In genomic region chr17:17496189-17497064, GRCh38 we compare ENCODE assay signal across 8 cellular contexts. TPM values are rescaled to one million over a fixed set of nuclear protein-coding genes. Genes with fewer than 3 reads are reported as not detected.
DNase-seq lines count a peak whose midpoint lies in the region; ATAC-seq and TF ChIP-seq lines count a peak whose summit lies in the region.

RASD1 (minus strand) TSS chr17:17496395; CDS start chr17:17496181, 214 bp downstream.

- ATAC-seq in CD8-positive, alpha-beta T cell: peak; percentile 85
- peak; percentile 39 for ATAC-seq in GM21423 (IDR thresholded peaks at IDR 0.05; ENCODE audit: unreplicated experiment)

- H3K27ac Mint-ChIP-seq in CD8-positive, alpha-beta T cell: no peak within 1 kb of the TSS
- no peak within 1 kb of the TSS for H3K27ac Mint-ChIP-seq in activated naive CD4-positive, alpha-beta T cell treated with anti-CD3 and anti-CD28 coated beads for 36 hours

- intact Hi-C loops in CD8-positive, alpha-beta T cell (cut with DNase I, micrococcal nuclease): loop anchor here (1.0 to 5.0 kb wide), 11 partner anchors 19 to 536 kb away; partner anchors contain the start of genes PEMT (in 2 of the 2), DRC3 (in 1 of the 2) and TOM1L2 (in 1 of the 2)
- intact Hi-C loops in activated naive CD4-positive, alpha-beta T cell treated with anti-CD3 and anti-CD28 coated beads for 36 hours (cut with micrococcal nuclease): loop anchor here (1.0 to 2.0 kb wide), 6 partner anchors 12 to 146 kb away; partner anchors contain the start of genes MED9 and PEMT

- peak; percentile 62 to 88 (median 74) for DNase-seq in CD8-positive, alpha-beta T cell
- DNase-seq in SIG-M5 treated with dmso at 0.1 percent for 504 hours (lab: John Stamatoyannopoulos, UW; ENCODE audit: unreplicated experiment) (peak; percentile 66), germinal center (ENCODE audit: low spot score) (peak; percentile 90), occipital lobe (lab: John Stamatoyannopoulos, UW) (peak; percentile 85), superior temporal gyrus (ENCODE audit: extremely low spot score) (peak; percentile 88)
- DNase-seq in activated naive CD4-positive, alpha-beta T cell treated with anti-CD3 and anti-CD28 coated beads for 36 hours: peak; percentile 81

- peak; percentile 79 for TF ChIP-seq RAD21 in Ishikawa (IDR thresholded peaks at IDR 0.05; ENCODE audit: low read depth)

- no peaks in the 10 kb centered on the region for H3K9me3 ChIP-seq in CD8-positive, alpha-beta T cell (ENCODE audit: low read length)

- POLR2A ChIA-PET in CD8-positive, alpha-beta T cell (lab: Charles Lee): interaction anchor here (0.6 to 2.0 kb wide), 8 partner anchors 9 to 141 kb away, joined by 3 to 10 read pairs (median 4); partner anchors contain the start of gene PEMT

- TF ChIP-seq CTCF in CD8-positive, alpha-beta T cell (IDR thresholded peaks at IDR 0.05): peak; percentile 95

- H3K9me3 Mint-ChIP-seq in CD8-positive, alpha-beta T cell: no peaks in the 10 kb centered on the region
- no peaks in the 10 kb centered on the region for H3K9me3 Mint-ChIP-seq in activated naive CD4-positive, alpha-beta T cell treated with anti-CD3 and anti-CD28 coated beads for 36 hours

- peaks cover 16% of the 10 kb centered on the region for H3K4me1 Mint-ChIP-seq in CD8-positive, alpha-beta T cell (ENCODE audit: low read depth)
- H3K4me1 Mint-ChIP-seq in activated naive CD4-positive, alpha-beta T cell treated with anti-CD3 and anti-CD28 coated beads for 36 hours (ENCODE audit: low read depth): peaks cover 12% of the 10 kb centered on the region

- H3K27ac ChIP-seq in CD8-positive, alpha-beta T cell (ENCODE audit: low read depth, low read length): no peak within 1 kb of the TSS

- H3K36me3 Mint-ChIP-seq in CD8-positive, alpha-beta T cell: peaks cover 13% of the 10 kb centered on the region
- peaks cover 6% of the 10 kb centered on the region for H3K36me3 Mint-ChIP-seq in activated naive CD4-positive, alpha-beta T cell treated with anti-CD3 and anti-CD28 coated beads for 36 hours (ENCODE audit: low read depth)

- CTCF ChIA-PET in CD8-positive, alpha-beta T cell (lab: Charles Lee): interaction anchor here (0.6 to 3.5 kb wide), 30 partner anchors 8 to 539 kb away, joined by 3 to 57 read pairs (median 4); partner anchors contain the start of genes MED9 and PEMT
- CTCF ChIA-PET in activated naive CD4-positive, alpha-beta T cell treated with anti-CD3 and anti-CD28 coated beads for 36 hours (lab: Charles Lee): interaction anchor here (0.6 to 5.6 kb wide), 29 partner anchors 9 to 423 kb away, joined by 3 to 59 read pairs (median 4); partner anchors contain the start of gene PEMT

- peak within 1 kb of the TSS; percentile 76 for H3K4me3 ChIP-seq in CD8-positive, alpha-beta T cell (ENCODE audit: low read depth, low read length)

- H3K36me3 ChIP-seq in CD8-positive, alpha-beta T cell (ENCODE audit: insufficient read depth, low read length): no peaks in the 10 kb centered on the region

- H3K27me3 Mint-ChIP-seq in CD8-positive, alpha-beta T cell (ENCODE audit: low read depth): peaks cover 10% of the 10 kb centered on the region
- H3K27me3 Mint-ChIP-seq in activated naive CD4-positive, alpha-beta T cell treated with anti-CD3 and anti-CD28 coated beads for 36 hours (ENCODE audit: low read depth): peaks cover 12% of the 10 kb centered on the region

- H3K27me3 ChIP-seq in CD8-positive, alpha-beta T cell (ENCODE audit: insufficient read depth, low read length): no peaks in the 10 kb centered on the region

- no peak for TF ChIP-seq EP300 in Ishikawa (IDR thresholded peaks at IDR 0.05; ENCODE audit: borderline replicate concordance)

- H3K4me1 ChIP-seq in CD8-positive, alpha-beta T cell (ENCODE audit: insufficient read depth, low read length): peaks cover 13% of the 10 kb centered on the region

- H3K4me3 Mint-ChIP-seq in CD8-positive, alpha-beta T cell: peak within 1 kb of the TSS; percentile 84
- H3K4me3 Mint-ChIP-seq in activated naive CD4-positive, alpha-beta T cell treated with anti-CD3 and anti-CD28 coated beads for 36 hours: peak within 1 kb of the TSS; percentile 64

TF ChIP-seq in Ishikawa, 13 proteins besides CTCF, POLR2A, EP300 and RAD21:
- peak; percentile 89 for TF ChIP-seq ZBTB7A (IDR thresholded peaks at IDR 0.05; ENCODE audit: low read depth)
- TF ChIP-seq CREB1 (IDR thresholded peaks at IDR 0.05; ENCODE audit: low read depth): no peak
- no peak for TF ChIP-seq TEAD4 (IDR thresholded peaks at IDR 0.05)
- no peak for TF ChIP-seq FOXM1 (IDR thresholded peaks at IDR 0.05; ENCODE audit: borderline replicate concordance, low read depth)
- TF ChIP-seq MAX (IDR thresholded peaks at IDR 0.05): no peak
- no peak for TF ChIP-seq YY1 (IDR thresholded peaks at IDR 0.05; ENCODE audit: low read depth)
- no peak for TF ChIP-seq NFIC (IDR thresholded peaks at IDR 0.05)
- no peak for TF ChIP-seq CEBPB (IDR thresholded peaks at IDR 0.05)
- no peak for TF ChIP-seq USF1 (IDR thresholded peaks at IDR 0.05)
- TF ChIP-seq REST (IDR thresholded peaks at IDR 0.05; ENCODE audit: low read depth): no peak
- peak; percentile 50; the same call in 1 of the 2 replicates for TF ChIP-seq EGR1 (IDR thresholded peaks at IDR 0.05)
- TF ChIP-seq TAF1 (IDR thresholded peaks at IDR 0.05; ENCODE audit: low read depth): no peak
- no peak; the same call in 1 of the 2 replicates for TF ChIP-seq TCF12 (IDR thresholded peaks at IDR 0.05; ENCODE audit: low read depth)
TF ChIP-seq in Ishikawa: peak in this region for 2.

RNA-seq across cellular contexts. Expression of gene RASD1, which starts in this region (rescaled TPM):
- total RNA-seq in CD8-positive, alpha-beta T cell: 1 to 10 TPM; 2.8 to 2.9 TPM
- under 1 TPM; 0.17 to 0.36 TPM for total RNA-seq in activated naive CD4-positive, alpha-beta T cell treated with anti-CD3 and anti-CD28 coated beads for 36 hours
- total RNA-seq in occipital lobe: 9.2 TPM

Comparison
In these comparisons a context has a peak if more than half of its experiments do, and no peak if none do; other contexts are left out.
1. Peak in DNase-seq in activated naive CD4-positive, alpha-beta T cell treated with anti-CD3 and anti-CD28 coated beads for 36 hours; RNA of the gene not detected or under 1 TPM.